21 cellular contexts compared by ENCODE assay signal in genomic region chr10:119677904-119678755, GRCh38. TPM values are rescaled to one million over a fixed set of nuclear protein-coding genes. Genes with fewer than 3 reads are reported as not detected.
DNase-seq lines count a peak whose midpoint lies in the region; ATAC-seq and TF ChIP-seq lines count a peak whose summit lies in the region.
"Had no signal": no experiment of that assay in that cellular context is flagged by ENCODE, and none has a peak within 500 bp of the region (broad histone marks: within the 10 kb centered on the region; RNA-seq: fewer than 3 reads in every experiment).

No MANE protein-coding gene starts in this region.

- peak overlapping the region; percentile 34; the same call in 1 of the 2 replicates for H3K4me2 ChIP-seq in SK-N-SH

- H3K27me3 ChIP-seq in SK-N-SH (ENCODE audit: insufficient read depth), result no peaks in the 10 kb centered on the region
- H3K27me3 ChIP-seq in ascending aorta, result no peaks in the 10 kb centered on the region
- H3K27me3 ChIP-seq in gastroesophageal sphincter, result no peaks in the 10 kb centered on the region
- no peaks in the 10 kb centered on the region for H3K27me3 ChIP-seq in tibial artery
- H3K27me3 ChIP-seq: Peyer's patch, suprapubic skin had no signal

- no peaks in the 10 kb centered on the region; the same call in 1 of the 2 replicates for H4K20me1 ChIP-seq in SK-N-SH (ENCODE audit: insufficient read depth)

- WGBS in SK-N-SH (ENCODE audit: low lambda C conversion rate), result 90% methylated on average over 12 of the region's 13 CpGs
- 84 to 95% methylated on average over 3 to 7 of the region's 13 CpGs for WGBS in gastroesophageal sphincter (ENCODE audit: low coverage in 1 of 2), 2 donors

- TF ChIP-seq EP300 in SK-N-SH (IDR thresholded peaks at IDR 0.05; ENCODE audit: borderline replicate concordance in 1 of 2, low read depth in 1 of 2, low read length in 1 of 2) (no peak), gastroesophageal sphincter (IDR thresholded peaks at IDR 0.05) (no peak)

- peaks cover 35% of the 10 kb centered on the region for H3K79me2 ChIP-seq in SK-N-SH (ENCODE audit: insufficient read depth)

- H3K4me1 ChIP-seq in SK-N-SH (ENCODE audit: control insufficient read depth in 1 of 2, insufficient read depth in 2 of 2, low read depth in 1 of 2, low read length in 1 of 2), result peaks cover 12 to 36% of the 10 kb centered on the region in 2 experiments; a peak in 2 of 4 replicates
- peaks cover 16 to 41% of the 10 kb centered on the region in 2 donors for H3K4me1 ChIP-seq in ascending aorta
- peaks cover 0 to 44% (median 21%) of the 10 kb centered on the region in 3 donors for H3K4me1 ChIP-seq in gastroesophageal sphincter
- H3K4me1 ChIP-seq in tibial artery, result peaks cover 0 to 51% (median 40%) of the 10 kb centered on the region in 4 donors
- H3K4me1 ChIP-seq: Peyer's patch had no signal

- TF ChIP-seq CTCF in SK-N-SH (IDR thresholded peaks at IDR 0.05) (no peak), ascending aorta (IDR thresholded peaks at IDR 0.05) (no peak), gastroesophageal sphincter (IDR thresholded peaks at IDR 0.05) (no peak), tibial artery (IDR thresholded peaks at IDR 0.05) (no peak)

- TF ChIP-seq POLR2A in gastroesophageal sphincter (IDR thresholded peaks at IDR 0.05) (no peak), erythroblast (IDR thresholded peaks at IDR 0.05; ENCODE audit: low read length) (no peak)

- ATAC-seq in SK-N-SH treated with all-trans-retinoic acid at 6 μM for 48 hours, result no peak; the same call in 2 of the 3 replicates
- ATAC-seq in gastroesophageal sphincter, result no peak
- ATAC-seq: activated CD8-positive, alpha-beta T cell treated with anti-CD3 and anti-CD28 coated beads for 36 hours; activated naive CD8-positive, alpha-beta T cell treated with anti-CD3 and anti-CD28 coated beads, Interleukin-2, amount 50 U/mL, for 24 hours; sciatic nerve; T-cell had no signal

- no peak overlapping the region; the same call in 1 of the 2 replicates for H3K9ac ChIP-seq in SK-N-SH

- intact Hi-C loops in ascending aorta (cut with DNase I) (loop anchor here (2.0 to 5.0 kb wide), 2 partner anchors 27 to 226 kb away; partner anchors contain the start of gene BAG3), tibial artery (cut with DNase I; ENCODE audit: low total_unique reads) (loop anchor here (5.0 kb wide), 1 partner anchor 81 kb away; the partner anchor contains the start of gene TIAL1)

- no peaks in the 10 kb centered on the region for H3K9me2 ChIP-seq in SK-N-SH

- no peak for DNase-seq in SK-N-SH
- no peak for DNase-seq in ascending aorta (ENCODE audit: low spot score in 2 of 2)
- no peak for DNase-seq in tibial artery
- DNase-seq in DMS 273 treated with DMSO at 0.1 percent for 48 hours (lab: John Stamatoyannopoulos, UW), result no peak
- DNase-seq in erythroblast (lab: John Stamatoyannopoulos, UW), result no peak
- no peak for DNase-seq in superior temporal gyrus (ENCODE audit: extremely low spot score)
- DNase-seq: activated CD8-positive, alpha-beta T cell treated with anti-CD3 and anti-CD28 coated beads for 36 hours; activated naive CD8-positive, alpha-beta T cell treated with anti-CD3 and anti-CD28 coated beads, Interleukin-2, amount 50 U/mL, for 24 hours; DMS53; H9; NCI-H2107; NCI-H526 treated with DMSO at 0.1 percent for 48 hours; Peyer's patch; stimulated activated CD4-positive, alpha-beta T cell treated with anti-CD3 and anti-CD28 coated beads, Interleukin-2, amount 100 ng/mL, for 48 hours; T-cell had no signal

- H3K27ac ChIP-seq in SK-N-SH (ENCODE audit: low read depth in 2 of 2, low read length in 1 of 2) (peak overlapping the region in 1 of 2 experiments; percentile 74; a peak in 2 of 4 replicates), ascending aorta (peak overlapping the region; percentile 85 to 86), gastroesophageal sphincter (peak overlapping the region; percentile 15 to 78 (median 72)), tibial artery (peak overlapping the region; percentile 51 to 55)
- H3K27ac ChIP-seq: 22Rv1, suprapubic skin, VCaP had no signal

- POLR2A ChIA-PET in SK-N-SH (lab: Yijun Ruan, JAX), result no interaction called here

- H3K4me3 ChIP-seq in SK-N-SH (ENCODE audit: low read depth in 2 of 2, low read length in 1 of 2), result no peak overlapping the region
- H3K4me3 ChIP-seq in ascending aorta, result no peak overlapping the region
- no peak overlapping the region for H3K4me3 ChIP-seq in gastroesophageal sphincter
- no peak overlapping the region for H3K4me3 ChIP-seq in tibial artery
- H3K4me3 ChIP-seq: Peyer's patch, suprapubic skin had no signal

- peaks cover 41% of the 10 kb centered on the region for H3F3A ChIP-seq in SK-N-SH (replicated peaks; ENCODE audit: insufficient read depth)

- H3K9me3 ChIP-seq in SK-N-SH (no peaks in the 10 kb centered on the region), ascending aorta (no peaks in the 10 kb centered on the region), gastroesophageal sphincter (no peaks in the 10 kb centered on the region), tibial artery (no peaks in the 10 kb centered on the region)
- H3K9me3 ChIP-seq: Peyer's patch, suprapubic skin had no signal

- no peak for TF ChIP-seq RAD21 in SK-N-SH (IDR thresholded peaks at IDR 0.05; ENCODE audit: low read length)

- H2AFZ ChIP-seq in SK-N-SH (ENCODE audit: low read depth), result no peak overlapping the region

- CTCF ChIA-PET in SK-N-SH (lab: Yijun Ruan, JAX), result interaction anchor here (0.7 to 5.0 kb wide), 4 partner anchors 8 to 69 kb away, joined by 3 to 22 read pairs (median 4); no protein-coding TSS in a partner anchor

- H3K36me3 ChIP-seq in SK-N-SH (replicated peaks in 1 of 2; ENCODE audit: control insufficient read depth in 1 of 2, insufficient read depth in 2 of 2, low read length in 1 of 2) (peaks cover 18 to 38% of the 10 kb centered on the region in 2 experiments), ascending aorta (peaks cover 34 to 44% of the 10 kb centered on the region in 2 donors), gastroesophageal sphincter (peaks cover 0 to 52% of the 10 kb centered on the region in 2 donors), tibial artery (peaks cover 29 to 45% (median 43%) of the 10 kb centered on the region in 3 donors)

TF ChIP-seq in SK-N-SH, 30 proteins besides CTCF, POLR2A, EP300 and RAD21 (continues in another document):
- TF ChIP-seq RXRA (IDR thresholded peaks at IDR 0.05; ENCODE audit: borderline replicate concordance, low read depth) (no peak), TAF1 (IDR thresholded peaks at IDR 0.05; ENCODE audit: borderline replicate concordance, low read depth, low read length) (no peak), NRF1 (IDR thresholded peaks at IDR 0.05; ENCODE audit: low read depth, low read length) (no peak), IRF3 (IDR thresholded peaks at IDR 0.05; ENCODE audit: low read depth, low read length) (no peak), YY1 (IDR thresholded peaks at IDR 0.05; ENCODE audit: low read depth) (no peak), CHD2 (IDR thresholded peaks at IDR 0.05; ENCODE audit: low read length, partially characterized antibody) (no peak), FOXM1 (IDR thresholded peaks at IDR 0.05; ENCODE audit: low read depth) (no peak)

TF ChIP-seq in SK-N-SH treated with all-trans-retinoic acid at 6 μM for 48 hours, 23 proteins besides CTCF, POLR2A, EP300 and RAD21:
- TF ChIP-seq ISL1 (CRISPR knock-in tag; IDR thresholded peaks at IDR 0.05), result no peak
- TF ChIP-seq ESRRG (CRISPR knock-in tag; IDR thresholded peaks at IDR 0.05), result no peak
- no peak for TF ChIP-seq PPARA (CRISPR knock-in tag; IDR thresholded peaks at IDR 0.05; ENCODE audit: borderline replicate concordance)
- TF ChIP-seq CSDC2 (CRISPR knock-in tag; IDR thresholded peaks at IDR 0.05), result no peak
- TF ChIP-seq POU6F1 (CRISPR knock-in tag; IDR thresholded peaks at IDR 0.05; ENCODE audit: borderline replicate concordance, low read depth), result no peak

RNA-seq across cellular contexts. Expression of gene BAG3, which starts 26.9 kb away (rescaled TPM):
- polyA plus RNA-seq in SK-N-SH (2012; rRNA removed), result 3.8 and 9.2 TPM in 2 replicates
- 7.9 and 8.2 TPM in 2 replicates for polyA plus RNA-seq in SK-N-SH (2012; cell fraction: cytosol; rRNA removed)
- polyA plus RNA-seq in SK-N-SH (2012; cell fraction: nucleus; rRNA removed), result 14.0 and 16.0 TPM in 2 replicates
- total RNA-seq in ascending aorta (88.0 TPM), gastroesophageal sphincter (10 to 100 TPM; 31.2 to 80.4 (median 61.4) TPM)

RNA-seq across cellular contexts. Expression of gene INPP5F, which starts 47.7 kb away (rescaled TPM):
- polyA plus RNA-seq in SK-N-SH (2012; rRNA removed), result 7.8 and 9.3 TPM in 2 replicates
- 9.9 and 10.9 TPM in 2 replicates for polyA plus RNA-seq in SK-N-SH (2012; cell fraction: cytosol; rRNA removed)
- polyA plus RNA-seq in SK-N-SH (2012; cell fraction: nucleus; rRNA removed), result 9.6 and 15.1 TPM in 2 replicates
- 5.1 TPM for total RNA-seq in ascending aorta
- total RNA-seq in gastroesophageal sphincter, result 10 to 100 TPM; 17.1 to 26.9 (median 24.0) TPM
